35 cellular contexts compared by ENCODE assay signal in genomic region chr4:16868674-16869073, GRCh38. TPM values are rescaled to one million over a fixed set of nuclear protein-coding genes. Genes with fewer than 3 reads are reported as not detected.
"Had no signal": no experiment of that assay in that cellular context is flagged by ENCODE, and none has a peak within 500 bp of the region (broad histone marks: within the 10 kb centered on the region; RNA-seq: fewer than 3 reads in every experiment).

No MANE protein-coding gene starts in this region.

- DNase-seq: activated effector memory CD4-positive, alpha-beta T cell treated with anti-CD3 and anti-CD28 coated beads, Interleukin-2, amount 50 U/mL, for 16 hours; activated effector memory CD4-positive, alpha-beta T cell treated with Interleukin-2 at 50 U/mL for 16 hours; activated gamma-delta T cell; activated gamma-delta T cell treated with Interleukin-2 at 50 U/mL for 16 hours; activated naive CD4-positive, alpha-beta T cell; activated naive CD4-positive, alpha-beta T cell treated with anti-CD3 and anti-CD28 coated beads for 36 hours; activated naive CD4-positive, alpha-beta T cell treated with anti-CD3 and anti-CD28 coated beads, Interleukin-2, amount 10 ng/mL, durations not matched to agents 7 days and 5 days; activated naive CD4-positive, alpha-beta T cell treated with anti-CD3 and anti-CD28 coated beads, Interleukin-2, amount 50 U/mL, for 16 hours; activated naive CD4-positive, alpha-beta T cell treated with Interleukin-2 at 50 U/mL for 16 hours; activated naive CD8-positive, alpha-beta T cell treated with anti-CD3 and anti-CD28 coated beads for 36 hours; activated naive CD8-positive, alpha-beta T cell treated with anti-CD3 and anti-CD28 coated beads, Interleukin-2, amount 10 ng/mL, durations not matched to agents 7 days and 5 days; activated naive CD8-positive, alpha-beta T cell treated with anti-CD3 and anti-CD28 coated beads, Interleukin-2, amount 50 U/mL, for 24 hours; activated T-cell treated with anti-CD3 and anti-CD28 coated beads, Interleukin-2, amount 50 U/mL, for 1 hour; activated T-cell treated with anti-CD3 and anti-CD28 coated beads, Interleukin-2, amount 50 U/mL, for 24 hours; activated T-cell treated with anti-CD3 and anti-CD28 coated beads, Interleukin-2, amount 50 U/mL, for 4 hours; activated T-cell treated with anti-CD3 and anti-CD28 coated beads, Interleukin-2, amount 50 U/mL, for 48 hours; activated T-cell treated with anti-CD3 and anti-CD28 coated beads, Interleukin-2, amount 50 U/mL, for 72 hours; adrenal gland; amniotic stem cell; amygdala; anterior cingulate cortex; aorta; body of pancreas; brain microvascular endothelial cell; caudate nucleus; central memory CD4-positive, alpha-beta T cell; cerebellar nuclear complex had no signal

- H3K27me3 ChIP-seq: adrenal gland, ascending aorta, body of pancreas, brain microvascular endothelial cell, breast epithelium, cardiac muscle cell had no signal

- ATAC-seq: activated naive CD4-positive, alpha-beta T cell treated with anti-CD3 and anti-CD28 coated beads, Interleukin-2, amount 50 U/mL, for 72 hours; activated naive CD8-positive, alpha-beta T cell treated with anti-CD3 and anti-CD28 coated beads, Interleukin-2, amount 50 U/mL, for 24 hours; activated T-cell treated with anti-CD3 and anti-CD28 coated beads, Interleukin-2, amount 50 U/mL, for 4 hours; activated T-cell treated with anti-CD3 and anti-CD28 coated beads, Interleukin-2, amount 50 U/mL, for 72 hours; activated T-helper 17 cell treated with anti-CD3 and anti-CD28 coated beads, Interleukin-2, amount 50 U/mL, for 72 hours; body of pancreas had no signal

- H3K9me3 ChIP-seq: adrenal gland, ascending aorta, body of pancreas had no signal

- H3K27ac ChIP-seq: adrenal gland, ascending aorta, body of pancreas, brain microvascular endothelial cell, breast epithelium, cardiac muscle cell had no signal

- H3K36me3 ChIP-seq: adrenal gland, ascending aorta, brain microvascular endothelial cell, breast epithelium, cardiac muscle cell had no signal

- H3K4me1 ChIP-seq: adrenal gland, ascending aorta, body of pancreas, breast epithelium had no signal

- H3K4me3 ChIP-seq: adrenal gland, ascending aorta, body of pancreas, breast epithelium, cardiac muscle cell had no signal

- FAIRE-seq: bronchial epithelial cell had no signal

RNA-seq across cellular contexts. Expression of gene LDB2, which starts 29.8 kb away (rescaled TPM):
- total RNA-seq: activated naive CD4-positive, alpha-beta T cell treated with anti-CD3 and anti-CD28 coated beads for 36 hours; activated naive CD4-positive, alpha-beta T cell treated with anti-CD3 and anti-CD28 coated beads, Interleukin-2, amount 50 U/mL, for 72 hours; activated naive CD8-positive, alpha-beta T cell treated with anti-CD3 and anti-CD28 coated beads for 36 hours; activated naive CD8-positive, alpha-beta T cell treated with anti-CD3 and anti-CD28 coated beads, Interleukin-2, amount 10 ng/mL, durations not matched to agents 7 days and 5 days; activated T-cell treated with anti-CD3 and anti-CD28 coated beads, Interleukin-2, amount 50 U/mL, for 72 hours; activated T-helper 1 cell treated with anti-CD3 and anti-CD28 coated beads, Interleukin-12 subunit alpha, Interleukin-12 subunit beta, Interleukin-2, Interleukin-4 antibody, amounts not matched to agents 30 ng/mL and 10 ng/mL and 1 ng/mL, durations not matched to agents 14 hours and 24 hours and 36 hours; activated T-helper 17 cell treated with anti-CD3 and anti-CD28 coated beads, Interleukin-2, amount 50 U/mL, for 72 hours; activated T-helper 2 cell treated with anti-CD3 and anti-CD28 coated beads, Interferon-gamma antibody, Interleukin-2, Interleukin-4, amounts not matched to agents 10 μg/mL and 5 μg/mL and 100 μg/mL, durations not matched to agents 14 hours and 24 hours and 36 hours; bronchial epithelial cell had no signal
